8 cellular contexts compared by ENCODE assay signal in the genomic region with DNA sequence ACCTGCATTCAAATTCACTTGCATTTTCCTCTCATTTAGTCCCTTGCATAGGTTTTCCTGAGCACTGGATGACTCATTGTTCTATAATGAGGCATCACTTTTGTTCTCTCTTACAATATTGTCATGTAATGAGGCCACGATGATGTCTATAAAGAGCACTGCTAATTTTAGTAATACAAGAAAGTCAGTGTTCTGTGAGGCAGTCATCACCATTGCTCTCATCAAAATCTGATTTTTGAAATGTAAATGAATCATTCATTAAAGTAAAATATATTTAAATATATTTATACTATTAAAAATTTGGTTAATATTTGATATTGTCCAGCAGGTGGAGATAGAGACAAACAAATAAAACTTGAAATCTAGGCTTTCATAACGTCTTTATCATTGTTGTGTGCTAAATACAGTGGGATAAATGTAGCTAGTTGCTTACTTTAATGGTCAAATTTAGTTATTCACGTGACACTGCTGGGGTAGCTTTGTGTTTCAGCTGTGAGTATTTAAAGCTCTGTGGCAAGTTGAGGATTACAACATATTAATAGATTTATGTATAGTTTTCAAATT. TPM values are rescaled to one million over a fixed set of nuclear protein-coding genes. Genes with fewer than 3 reads are reported as not detected.
DNase-seq lines count a peak whose midpoint lies in the region; ATAC-seq and TF ChIP-seq lines count a peak whose summit lies in the region.

No MANE protein-coding gene starts in this region.

- no peak overlapping the region for H3K4me3 Mint-ChIP-seq in activated CD4-positive, alpha-beta T cell treated with anti-CD3 and anti-CD28 coated beads for 36 hours
- H3K4me3 Mint-ChIP-seq in activated T-helper 17 cell treated with anti-CD3 and anti-CD28 coated beads, Interleukin-2, amount 50 U/mL, for 72 hours: no peak overlapping the region

- H3K79me1 ChIP-seq in IMR-90 (ENCODE audit: low read depth in 1 of 2, low read length in 2 of 2): no peaks in the 10 kb centered on the region

- H2BK120ac ChIP-seq in IMR-90 (ENCODE audit: low read depth, low read length): no peak overlapping the region

- H3K9ac ChIP-seq in IMR-90 (ENCODE audit: low read depth, low read length): no peak overlapping the region; the same call in 1 of the 2 replicates

- no peak overlapping the region; the same call in 1 of the 2 replicates for H3K4me2 ChIP-seq in IMR-90 (ENCODE audit: low read depth, low read length)

- POLR2A ChIA-PET in activated CD4-positive, alpha-beta T cell treated with anti-CD3 and anti-CD28 coated beads for 36 hours (lab: Charles Lee): interaction anchor here (0.6 to 1.3 kb wide), 2 partner anchors 15 to 31 kb away, joined by 3 to 7 read pairs; a partner anchor contains a TSS
- POLR2A ChIA-PET in IMR-90 (lab: Charles Lee; ENCODE audit: unreplicated experiment): no interaction called here

- H3K27ac Mint-ChIP-seq in activated CD4-positive, alpha-beta T cell treated with anti-CD3 and anti-CD28 coated beads for 36 hours: no peak overlapping the region
- H3K27ac Mint-ChIP-seq in activated T-helper 17 cell treated with anti-CD3 and anti-CD28 coated beads, Interleukin-2, amount 50 U/mL, for 72 hours: no peak overlapping the region

- peak; percentile 88 for ATAC-seq in activated CD4-positive, alpha-beta T cell treated with anti-CD3 and anti-CD28 coated beads for 36 hours
- peak; percentile 71 for ATAC-seq in IMR-90 (ENCODE audit: low read depth)
- peak; percentile 97 for ATAC-seq in activated T-helper 17 cell treated with anti-CD3 and anti-CD28 coated beads, Interleukin-2, amount 50 U/mL, for 72 hours (replicated peaks)

- no peak overlapping the region for H2BK5ac ChIP-seq in IMR-90 (ENCODE audit: low read depth, low read length, poor library complexity, severe bottlenecking)

- H3K27me3 Mint-ChIP-seq in activated CD4-positive, alpha-beta T cell treated with anti-CD3 and anti-CD28 coated beads for 36 hours: no peaks in the 10 kb centered on the region
- H3K27me3 Mint-ChIP-seq in activated T-helper 17 cell treated with anti-CD3 and anti-CD28 coated beads, Interleukin-2, amount 50 U/mL, for 72 hours: no peaks in the 10 kb centered on the region

- no peak overlapping the region for H2BK20ac ChIP-seq in IMR-90 (ENCODE audit: low read depth, low read length)

- BruUV-seq in IMR-90 (replicated peaks; lab: Mats Ljungman, UMichigan): no TSS peak

- H3K18ac ChIP-seq in IMR-90 (ENCODE audit: low read depth, low read length): no peak overlapping the region

- peaks cover 8% of the 10 kb centered on the region for H3K36me3 Mint-ChIP-seq in activated CD4-positive, alpha-beta T cell treated with anti-CD3 and anti-CD28 coated beads for 36 hours (ENCODE audit: low read depth)
- peaks cover 32% of the 10 kb centered on the region for H3K36me3 Mint-ChIP-seq in activated T-helper 17 cell treated with anti-CD3 and anti-CD28 coated beads, Interleukin-2, amount 50 U/mL, for 72 hours (ENCODE audit: low read depth)

- no peak overlapping the region for H2AFZ ChIP-seq in IMR-90 (replicated peaks; ENCODE audit: low read length, poor library complexity)

- H4K20me1 ChIP-seq in IMR-90 (ENCODE audit: insufficient read depth, low read length): no peaks in the 10 kb centered on the region

- in situ Hi-C loops in IMR-90 (cut with MboI; ENCODE audit: low sequenced_read_pairs): loop anchor here (5.0 to 10.0 kb wide), 2 partner anchors 94 to 176 kb away; no protein-coding TSS in a partner anchor

- no peak overlapping the region for H3K56ac ChIP-seq in IMR-90 (ENCODE audit: extremely low read depth, insufficient read depth, low read length)

- peak; percentile 47 for TF ChIP-seq CTCF in IMR-90 (conservative IDR thresholded peaks at IDR 0.05; ENCODE audit: low read depth, low read length)
- peak; percentile 28 to 70 for TF ChIP-seq CTCF in right atrium auricular region (IDR thresholded peaks at IDR 0.05)
- TF ChIP-seq CTCF in tibial artery (IDR thresholded peaks at IDR 0.05): peak; percentile 37 to 44

- H2AK9ac ChIP-seq in IMR-90 (replicated peaks; ENCODE audit: low read depth, low read length, poor library complexity): no peak overlapping the region

- no peak overlapping the region for H4K8ac ChIP-seq in IMR-90 (ENCODE audit: low read depth in 2 of 2, low read length in 2 of 2)

- no peak for DNase-seq in activated CD4-positive, alpha-beta T cell treated with anti-CD3 and anti-CD28 coated beads for 36 hours
- no peak for DNase-seq in activated CD4-positive, alpha-beta T cell treated with anti-CD3 and anti-CD28 coated beads for 4 hours
- DNase-seq in IMR-90: peak; percentile 74
- DNase-seq in right atrium auricular region (ENCODE audit: low spot score): no peak
- DNase-seq in tibial artery: no peak
- DNase-seq in AG20443 (ENCODE audit: low spot score): no peak
- DNase-seq in activated CD4-positive, CD25-positive, alpha-beta regulatory T cell treated with anti-CD3 and anti-CD28 coated beads, Interleukin-2, amount 50 U/mL, for 72 hours: no peak

- no peak overlapping the region for H3K27ac ChIP-seq in IMR-90 (ENCODE audit: insufficient read depth, low read length)
- H3K27ac ChIP-seq in right atrium auricular region: no peak overlapping the region
- H3K27ac ChIP-seq in tibial artery: no peak overlapping the region

- H3K9me3 ChIP-seq in IMR-90 (ENCODE audit: control insufficient read depth, insufficient read depth, low read length) (no peaks in the 10 kb centered on the region), right atrium auricular region (no peaks in the 10 kb centered on the region), tibial artery (no peaks in the 10 kb centered on the region)

- H2BK15ac ChIP-seq in IMR-90 (ENCODE audit: low read depth, low read length): no peak overlapping the region

- H3K36me3 ChIP-seq in IMR-90 (ENCODE audit: control insufficient read depth, insufficient read depth, low read length) (0 out of 2 replicates have a peak, but pooled peaks cover 1% of the 10 kb centered on the region), right atrium auricular region (no peaks in the 10 kb centered on the region), tibial artery (peaks cover 11 to 55% (median 13%) of the 10 kb centered on the region in 3 donors)

- H3K4me3 ChIP-seq in IMR-90 (ENCODE audit: insufficient read depth, low read depth, low read length) (no peak overlapping the region), right atrium auricular region (no peak overlapping the region), tibial artery (no peak overlapping the region)

- H2AK5ac ChIP-seq in IMR-90 (ENCODE audit: low read depth, low read length): no peak overlapping the region

- H3K27me3 ChIP-seq in IMR-90 (ENCODE audit: control insufficient read depth, insufficient read depth, low read length) (no peaks in the 10 kb centered on the region), right atrium auricular region (no peaks in the 10 kb centered on the region), tibial artery (no peaks in the 10 kb centered on the region)

- H3K23ac ChIP-seq in IMR-90 (ENCODE audit: low read depth, low read length): no peak overlapping the region

- intact Hi-C loops in activated CD4-positive, alpha-beta T cell treated with anti-CD3 and anti-CD28 coated beads for 36 hours (cut with DNase I, micrococcal nuclease): loop anchor here (1.0 to 5.0 kb wide), 3 partner anchors 99 to 306 kb away; no protein-coding TSS in a partner anchor
- intact Hi-C loops in IMR-90 (cut with micrococcal nuclease): loop anchor here (1.0 to 2.0 kb wide), 3 partner anchors 42 to 176 kb away; no protein-coding TSS in a partner anchor
- intact Hi-C loops in tibial artery (cut with DNase I; ENCODE audit: low total_unique reads): loop anchor here (2.0 kb wide), 1 partner anchor 98 kb away; no protein-coding TSS in a partner anchor

- WGBS in IMR-90 (ENCODE audit: extremely low coverage in 2 of 2, insufficient read length in 1 of 2), 2 experiments: no CpG with 5 or more reads among the region's 3 CpGs

- H3K4me1 ChIP-seq in IMR-90 (ENCODE audit: control insufficient read depth, insufficient read depth, low read length) (no peaks in the 10 kb centered on the region), right atrium auricular region (peaks cover 0 to 10% of the 10 kb centered on the region in 2 donors), tibial artery (no peaks in the 10 kb centered on the region)

- H3K4ac ChIP-seq in IMR-90 (ENCODE audit: low read depth, low read length): no peak overlapping the region

- no peaks in the 10 kb centered on the region for H3K9me1 ChIP-seq in IMR-90 (ENCODE audit: insufficient read depth, low read length)

- H3K4me1 Mint-ChIP-seq in activated CD4-positive, alpha-beta T cell treated with anti-CD3 and anti-CD28 coated beads for 36 hours: peaks cover 11% of the 10 kb centered on the region
- H3K4me1 Mint-ChIP-seq in activated T-helper 17 cell treated with anti-CD3 and anti-CD28 coated beads, Interleukin-2, amount 50 U/mL, for 72 hours: no peaks in the 10 kb centered on the region

- dilution Hi-C loops in IMR-90 (cut with HindIII; ENCODE audit: low sequenced_read_pairs, unreplicated experiment): no loop called here

- TF ChIP-seq RAD21 in IMR-90 (IDR thresholded peaks at IDR 0.05; ENCODE audit: low read length): peak; percentile 50

- TF ChIP-seq POLR2A in IMR-90 (IDR thresholded peaks at IDR 0.05; ENCODE audit: low read depth, low read length): no peak

- H3K9me3 Mint-ChIP-seq in activated CD4-positive, alpha-beta T cell treated with anti-CD3 and anti-CD28 coated beads for 36 hours (ENCODE audit: low read depth): no peaks in the 10 kb centered on the region
- no peaks in the 10 kb centered on the region for H3K9me3 Mint-ChIP-seq in activated T-helper 17 cell treated with anti-CD3 and anti-CD28 coated beads, Interleukin-2, amount 50 U/mL, for 72 hours

- no peak overlapping the region for H4K91ac ChIP-seq in IMR-90 (ENCODE audit: insufficient read depth, low read depth, low read length)

- H3K14ac ChIP-seq in IMR-90 (replicated peaks; ENCODE audit: low read depth, low read length): no peak overlapping the region

- CTCF ChIA-PET in activated CD4-positive, alpha-beta T cell treated with anti-CD3 and anti-CD28 coated beads for 36 hours (lab: Charles Lee): interaction anchor here (0.7 to 6.2 kb wide), 21 partner anchors 9 to 305 kb away, joined by 3 to 50 read pairs (median 5); a partner anchor contains a TSS
- CTCF ChIA-PET in IMR-90 (lab: Yijun Ruan, JAX): interaction anchor here (0.6 to 2.2 kb wide), 9 partner anchors 8 to 672 kb away, joined by 3 to 10 read pairs (median 4); no protein-coding TSS in a partner anchor

- no peak overlapping the region for H4K5ac ChIP-seq in IMR-90 (ENCODE audit: low read depth, low read length)

RNA-seq across cellular contexts. Expression of a gene that starts 15.4 kb away (rescaled TPM):
- total RNA-seq in activated CD4-positive, alpha-beta T cell treated with anti-CD3 and anti-CD28 coated beads for 36 hours: 100 to 1,000 TPM; 608 to 661 TPM
- total RNA-seq in IMR-90 (2012; rRNA removed): 49.3 and 112 TPM in 2 replicates
- polyA plus RNA-seq in IMR-90 (2012; rRNA removed): 83.2 and 106 TPM in 2 replicates
- polyA plus RNA-seq in IMR-90 (2012; cell fraction: cytosol; rRNA removed): 19.0 and 21.0 TPM in 2 replicates
- polyA plus RNA-seq in IMR-90 (2012; cell fraction: nucleus; rRNA removed; ENCODE audit: low replicate concordance): 9.2 and 30.2 TPM in 2 replicates
- 100 to 1,000 TPM; 431 to 468 TPM for total RNA-seq in activated T-helper 17 cell treated with anti-CD3 and anti-CD28 coated beads, Interleukin-2, amount 50 U/mL, for 72 hours
- total RNA-seq in right atrium auricular region: 10 to 100 TPM; 34.4 to 41.7 TPM

RNA-seq across cellular contexts. Expression of a gene that starts 52.0 kb away (rescaled TPM):
- 10 to 100 TPM; 22.0 to 29.3 TPM for total RNA-seq in activated CD4-positive, alpha-beta T cell treated with anti-CD3 and anti-CD28 coated beads for 36 hours
- total RNA-seq in IMR-90 (2012; rRNA removed) (3.8 and 13.9 TPM in 2 replicates), right atrium auricular region (10 to 100 TPM; 25.4 to 27.3 TPM)
- 11.7 and 15.6 TPM in 2 replicates for polyA plus RNA-seq in IMR-90 (2012; rRNA removed)
- 4.9 and 13.1 TPM in 2 replicates for polyA plus RNA-seq in IMR-90 (2012; cell fraction: cytosol; rRNA removed)
- polyA plus RNA-seq in IMR-90 (2012; cell fraction: nucleus; rRNA removed; ENCODE audit: low replicate concordance): 5.9 and 6.5 TPM in 2 replicates
- total RNA-seq in activated T-helper 17 cell treated with anti-CD3 and anti-CD28 coated beads, Interleukin-2, amount 50 U/mL, for 72 hours: 10 to 100 TPM; 31.7 to 57.4 TPM
